In the genomic region with DNA sequence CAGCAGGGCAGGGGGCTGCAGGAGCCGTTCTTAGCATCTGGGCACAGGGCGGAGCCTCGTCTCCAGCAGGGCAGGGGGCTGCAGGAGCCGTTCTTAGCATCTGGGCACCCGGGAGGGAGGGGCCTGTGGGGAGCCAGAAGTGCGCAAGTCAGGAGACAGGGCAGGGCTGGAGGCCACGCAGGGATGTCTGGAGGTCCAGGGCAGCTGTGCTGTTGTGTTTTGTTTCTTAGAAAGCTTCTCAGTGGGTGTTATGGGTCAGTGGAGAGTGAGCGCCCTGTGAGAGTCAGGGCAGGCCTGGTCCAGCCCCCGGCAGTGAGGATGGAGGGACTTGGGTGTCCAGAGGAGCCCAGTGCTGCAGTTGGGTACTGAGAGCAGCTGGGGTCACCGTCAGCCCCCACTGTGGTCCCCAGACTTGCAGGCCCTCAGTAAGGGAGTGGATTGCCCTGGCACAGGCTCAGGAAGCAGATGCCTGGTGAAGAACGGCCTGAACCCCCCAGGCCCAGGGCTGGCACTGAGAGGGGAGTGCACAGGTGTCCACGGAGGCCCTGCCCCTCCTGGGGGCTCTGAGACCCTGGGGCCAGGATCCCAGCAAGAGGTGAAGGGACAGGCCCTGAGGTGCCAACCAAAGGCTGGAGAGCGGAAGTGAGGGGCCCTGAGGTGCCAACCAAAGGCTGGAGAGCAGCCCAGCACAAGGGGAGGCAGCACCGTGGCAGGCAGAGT, we compare ENCODE assay signal across 30 cellular contexts. TPM values are rescaled to one million over a fixed set of nuclear protein-coding genes. Genes with fewer than 3 reads are reported as not detected.
DNase-seq lines count a peak whose midpoint lies in the region; ATAC-seq and TF ChIP-seq lines count a peak whose summit lies in the region.
"Had no signal": no experiment of that assay in that cellular context is flagged by ENCODE, and none has a peak within 500 bp of the region (broad histone marks: within the 10 kb centered on the region; RNA-seq: fewer than 3 reads in every experiment).

No MANE protein-coding gene starts in this region.

- H4K5ac ChIP-seq in IMR-90 (ENCODE audit: low read depth, low read length), result no peak overlapping the region

- no peak overlapping the region for H2AK9ac ChIP-seq in IMR-90 (replicated peaks; ENCODE audit: low read depth, low read length, poor library complexity)

- H3K9me3 ChIP-seq in BLaER1 treated with 17β-estradiol and CSF1 and Interleukin-3, amounts not matched to agents 10 nM and 100 nM (replicated peaks in 1 of 11), result no peaks in the 10 kb centered on the region
- H3K9me3 ChIP-seq in IMR-90 (ENCODE audit: control insufficient read depth, insufficient read depth, low read length), result no peaks in the 10 kb centered on the region
- H3K9me3 ChIP-seq: prostate gland, SJSA1, stomach, tibial artery had no signal

- in situ Hi-C loops in IMR-90 (cut with MboI; ENCODE audit: low sequenced_read_pairs), result no loop called here

- peak overlapping the region; percentile 74 for H2BK5ac ChIP-seq in IMR-90 (ENCODE audit: low read depth, low read length, poor library complexity, severe bottlenecking)

- ATAC-seq in IMR-90 (ENCODE audit: low read depth) (no peak), GM19023 (IDR thresholded peaks at IDR 0.05; ENCODE audit: unreplicated experiment) (no peak), GM18870 (IDR thresholded peaks at IDR 0.05; ENCODE audit: unreplicated experiment) (no peak)
- ATAC-seq: activated CD8-positive, alpha-beta memory T cell treated with anti-CD3 and anti-CD28 coated beads, Interleukin-2, amount 10 ng/mL, durations not matched to agents 7 days and 5 days; left lobe of liver; PC-3 had no signal

- CTCF ChIA-PET in IMR-90 (lab: Yijun Ruan, JAX), result no interaction called here

- peak overlapping the region; percentile 65 for H3K4ac ChIP-seq in IMR-90 (ENCODE audit: low read depth, low read length)

- no peak overlapping the region for H2BK120ac ChIP-seq in IMR-90 (ENCODE audit: low read depth, low read length)

- peaks cover 48 to 80% (median 75%) of the 10 kb centered on the region in 11 experiments for H4K20me1 ChIP-seq in BLaER1 treated with 17β-estradiol and CSF1 and Interleukin-3, amounts not matched to agents 10 nM and 100 nM
- H4K20me1 ChIP-seq in IMR-90 (ENCODE audit: insufficient read depth, low read length), result peaks cover 26% of the 10 kb centered on the region

- H4K91ac ChIP-seq in IMR-90 (ENCODE audit: insufficient read depth, low read depth, low read length), result no peak overlapping the region

- no peaks in the 10 kb centered on the region for H3K9me3 Mint-ChIP-seq in nephron progenitor cell
- H3K9me3 Mint-ChIP-seq: activated B cell treated with CpG ODN at 0.5 μM for 24 hours; activated naive CD4-positive, alpha-beta T cell treated with anti-CD3 and anti-CD28 coated beads, Interleukin-2, amount 10 ng/mL, durations not matched to agents 7 days and 5 days; dendritic cell treated with granulocyte-macrophage colony-stimulating factor and Interleukin-4, amounts not matched to agents 40 ng/mL and 50 ng/mL, for 4 days; HFFc6 had no signal

- no peak overlapping the region for H3K23ac ChIP-seq in IMR-90 (ENCODE audit: low read depth, low read length)

- no peak overlapping the region for H3K27ac ChIP-seq in BLaER1 treated with 17β-estradiol and CSF1 and Interleukin-3, amounts not matched to agents 10 nM and 100 nM
- no peak overlapping the region for H3K27ac ChIP-seq in IMR-90 (ENCODE audit: insufficient read depth, low read length)
- H3K27ac ChIP-seq: cardiac muscle cell, HL-60, prostate gland, SJSA1, tibial artery had no signal

- TF ChIP-seq RAD21 in IMR-90 (IDR thresholded peaks at IDR 0.05; ENCODE audit: low read length), result no peak

- no peak overlapping the region for H4K8ac ChIP-seq in IMR-90 (ENCODE audit: low read depth in 2 of 2, low read length in 2 of 2)

- intact Hi-C loops in IMR-90 (cut with micrococcal nuclease), result no loop called here

- H2AK5ac ChIP-seq in IMR-90 (ENCODE audit: low read depth, low read length), result peak overlapping the region; percentile 58; the same call in 1 of the 2 replicates

- TF ChIP-seq POLR2A in IMR-90 (IDR thresholded peaks at IDR 0.05; ENCODE audit: low read depth, low read length), result no peak

- dilution Hi-C loops in IMR-90 (cut with HindIII; ENCODE audit: low sequenced_read_pairs, unreplicated experiment), result no loop called here

- peaks cover 0 to 40% (median 27%) of the 10 kb centered on the region in 11 experiments; a peak in 16 of 22 replicates for H3K27me3 ChIP-seq in BLaER1 treated with 17β-estradiol and CSF1 and Interleukin-3, amounts not matched to agents 10 nM and 100 nM
- no peaks in the 10 kb centered on the region for H3K27me3 ChIP-seq in IMR-90 (ENCODE audit: control insufficient read depth, insufficient read depth, low read length)
- H3K27me3 ChIP-seq: cardiac muscle cell, SJSA1, stomach, tibial artery had no signal

- peaks cover 34% of the 10 kb centered on the region for H3K4me1 Mint-ChIP-seq in nephron progenitor cell
- H3K4me1 Mint-ChIP-seq: activated B cell treated with CpG ODN at 0.5 μM for 24 hours; activated CD8-positive, alpha-beta memory T cell treated with anti-CD3 and anti-CD28 coated beads, Interleukin-2, amount 10 ng/mL, durations not matched to agents 7 days and 5 days; activated naive CD4-positive, alpha-beta T cell treated with anti-CD3 and anti-CD28 coated beads, Interleukin-2, amount 10 ng/mL, durations not matched to agents 7 days and 5 days; B cell had no signal

- no peak overlapping the region for H2BK20ac ChIP-seq in IMR-90 (ENCODE audit: low read depth, low read length)

- peak overlapping the region in 2 of 11 experiments; percentile 37 to 48; a peak in 3 of 22 replicates for H3K9ac ChIP-seq in BLaER1 treated with 17β-estradiol and CSF1 and Interleukin-3, amounts not matched to agents 10 nM and 100 nM
- H3K9ac ChIP-seq in IMR-90 (ENCODE audit: low read depth, low read length), result no peak overlapping the region

- DNase-seq in IMR-90, result no peak
- peak; percentile 85 for DNase-seq in brain pericyte (ENCODE audit: low read depth, low spot score)
- DNase-seq in nephron progenitor cell, result no peak
- DNase-seq in NK-92 (lab: John Stamatoyannopoulos, UW; ENCODE audit: unreplicated experiment), result no peak
- DNase-seq: activated B cell treated with CpG ODN at 0.5 μM for 24 hours; activated CD4-positive, alpha-beta T cell treated with anti-CD3 and anti-CD28 coated beads, Interleukin-2, amount 50 U/mL, for 1 hour; activated CD8-positive, alpha-beta memory T cell treated with anti-CD3 and anti-CD28 coated beads, Interleukin-2, amount 10 ng/mL, durations not matched to agents 7 days and 5 days; activated naive CD4-positive, alpha-beta T cell treated with anti-CD3 and anti-CD28 coated beads, Interleukin-2, amount 10 ng/mL, durations not matched to agents 7 days and 5 days; activated T-cell treated with anti-CD3 and anti-CD28 coated beads, Interleukin-2, amount 50 U/mL, for 48 hours; GF-D8; HFFc6; Karpas-422; mesendoderm; MV-4-11; NCI-H146; NK-92 treated with Interleukin-12 subunit alpha and Interleukin-12 subunit beta, amount 100 ng/mL, for 24 hours; PC-3; stimulated activated CD4-positive, alpha-beta T cell treated with anti-CD3 and anti-CD28 coated beads, Interleukin-15, amount 100 ng/mL, for 24 hours; stomach; tibial artery had no signal

- H3K56ac ChIP-seq in IMR-90 (ENCODE audit: extremely low read depth, insufficient read depth, low read length), result no peak overlapping the region

- no peaks in the 10 kb centered on the region for H3K36me3 Mint-ChIP-seq in nephron progenitor cell (ENCODE audit: low read depth)
- H3K36me3 Mint-ChIP-seq: activated CD8-positive, alpha-beta memory T cell treated with anti-CD3 and anti-CD28 coated beads, Interleukin-2, amount 10 ng/mL, durations not matched to agents 7 days and 5 days; activated naive CD4-positive, alpha-beta T cell treated with anti-CD3 and anti-CD28 coated beads, Interleukin-2, amount 10 ng/mL, durations not matched to agents 7 days and 5 days had no signal

- H3K4me3 Mint-ChIP-seq in nephron progenitor cell, result peak overlapping the region; percentile 61
- H3K4me3 Mint-ChIP-seq: activated B cell treated with CpG ODN at 0.5 μM for 24 hours; activated CD8-positive, alpha-beta memory T cell treated with anti-CD3 and anti-CD28 coated beads, Interleukin-2, amount 10 ng/mL, durations not matched to agents 7 days and 5 days; activated naive CD4-positive, alpha-beta T cell treated with anti-CD3 and anti-CD28 coated beads, Interleukin-2, amount 10 ng/mL, durations not matched to agents 7 days and 5 days; B cell; dendritic cell treated with granulocyte-macrophage colony-stimulating factor and Interleukin-4, amounts not matched to agents 40 ng/mL and 50 ng/mL, for 4 days; HFFc6 had no signal

- H3K4me3 ChIP-seq in BLaER1 treated with 17β-estradiol and CSF1 and Interleukin-3, amounts not matched to agents 10 nM and 100 nM, result no peak overlapping the region
- H3K4me3 ChIP-seq in IMR-90 (ENCODE audit: insufficient read depth, low read depth, low read length), result no peak overlapping the region
- H3K4me3 ChIP-seq: cardiac muscle cell, prostate gland, SJSA1, stomach, tibial artery had no signal

- H3K36me3 ChIP-seq in BLaER1 treated with 17β-estradiol and CSF1 and Interleukin-3, amounts not matched to agents 10 nM and 100 nM, result peaks cover 11 to 67% (median 30%) of the 10 kb centered on the region in 11 experiments; a peak in 19 of 22 replicates
- H3K36me3 ChIP-seq in IMR-90 (ENCODE audit: control insufficient read depth, insufficient read depth, low read length), result peaks cover 51% of the 10 kb centered on the region
- H3K36me3 ChIP-seq: cardiac muscle cell, prostate gland, SJSA1 had no signal

- peaks cover 26 to 52% (median 41%) of the 10 kb centered on the region in 10 experiments; a peak in 18 of 20 replicates for H3K4me1 ChIP-seq in BLaER1 treated with 17β-estradiol and CSF1 and Interleukin-3, amounts not matched to agents 10 nM and 100 nM
- peaks cover 26% of the 10 kb centered on the region for H3K4me1 ChIP-seq in IMR-90 (ENCODE audit: control insufficient read depth, insufficient read depth, low read length)

- H3K18ac ChIP-seq in IMR-90 (ENCODE audit: low read depth, low read length), result no peak overlapping the region

- no peak overlapping the region; the same call in 1 of the 2 replicates for H3K14ac ChIP-seq in IMR-90 (replicated peaks; ENCODE audit: low read depth, low read length)

- no peak overlapping the region for H2BK15ac ChIP-seq in IMR-90 (ENCODE audit: low read depth, low read length)

- H3K27ac Mint-ChIP-seq in nephron progenitor cell, result peak overlapping the region; percentile 69
- H3K27ac Mint-ChIP-seq: activated B cell treated with CpG ODN at 0.5 μM for 24 hours; activated CD8-positive, alpha-beta memory T cell treated with anti-CD3 and anti-CD28 coated beads, Interleukin-2, amount 10 ng/mL, durations not matched to agents 7 days and 5 days; activated naive CD4-positive, alpha-beta T cell treated with anti-CD3 and anti-CD28 coated beads, Interleukin-2, amount 10 ng/mL, durations not matched to agents 7 days and 5 days; B cell; dendritic cell treated with granulocyte-macrophage colony-stimulating factor and Interleukin-4, amounts not matched to agents 40 ng/mL and 50 ng/mL, for 4 days; HFFc6 had no signal

- peak overlapping the region in 8 of 11 experiments; percentile 37 to 84 (median 68); a peak in 16 of 22 replicates for H3K4me2 ChIP-seq in BLaER1 treated with 17β-estradiol and CSF1 and Interleukin-3, amounts not matched to agents 10 nM and 100 nM
- H3K4me2 ChIP-seq in IMR-90 (ENCODE audit: low read depth, low read length), result no peak overlapping the region

- H3K79me1 ChIP-seq in IMR-90 (ENCODE audit: low read depth in 1 of 2, low read length in 2 of 2), result peaks cover 17 to 53% of the 10 kb centered on the region in 2 experiments

- TF ChIP-seq CTCF in IMR-90 (conservative IDR thresholded peaks at IDR 0.05; ENCODE audit: low read depth, low read length) (no peak), nephron progenitor cell (IDR thresholded peaks at IDR 0.05) (no peak)

- H3K9me1 ChIP-seq in IMR-90 (ENCODE audit: insufficient read depth, low read length), result peaks cover 23% of the 10 kb centered on the region

- WGBS in IMR-90 (ENCODE audit: extremely low coverage in 2 of 2, insufficient read length in 1 of 2), 2 experiments, result 82% methylated on average over 6 of the region's 14 CpGs; no CpG with 5 or more reads in 1 of the 2 experiments

- no TSS peak for BruUV-seq in IMR-90 (replicated peaks; lab: Mats Ljungman, UMichigan)

- no peak overlapping the region for H2AFZ ChIP-seq in IMR-90 (replicated peaks; ENCODE audit: low read length, poor library complexity)

- peaks cover 4% of the 10 kb centered on the region for H3K27me3 Mint-ChIP-seq in nephron progenitor cell (ENCODE audit: low read depth, poor library complexity)
- H3K27me3 Mint-ChIP-seq: activated B cell treated with CpG ODN at 0.5 μM for 24 hours; activated CD8-positive, alpha-beta memory T cell treated with anti-CD3 and anti-CD28 coated beads, Interleukin-2, amount 10 ng/mL, durations not matched to agents 7 days and 5 days; activated naive CD4-positive, alpha-beta T cell treated with anti-CD3 and anti-CD28 coated beads, Interleukin-2, amount 10 ng/mL, durations not matched to agents 7 days and 5 days; B cell; dendritic cell treated with granulocyte-macrophage colony-stimulating factor and Interleukin-4, amounts not matched to agents 40 ng/mL and 50 ng/mL, for 4 days had no signal

- POLR2A ChIA-PET in IMR-90 (lab: Charles Lee; ENCODE audit: unreplicated experiment), result no interaction called here

RNA-seq across cellular contexts. Expression of gene FAM20C, which starts 29.8 kb away (rescaled TPM):
- 7.7 and 8.9 TPM in 2 replicates for total RNA-seq in IMR-90 (2012; rRNA removed)
- 36.6 and 38.2 TPM in 2 replicates for polyA plus RNA-seq in IMR-90 (2012; rRNA removed)
- polyA plus RNA-seq in IMR-90 (2012; cell fraction: cytosol; rRNA removed), result 36.5 and 56.4 TPM in 2 replicates
- 38.9 and 55.0 TPM in 2 replicates for polyA plus RNA-seq in IMR-90 (2012; cell fraction: nucleus; rRNA removed; ENCODE audit: low replicate concordance)
